ENCODE assay signal across 8 cellular contexts in genomic region chr4:103098746-103099421, GRCh38. TPM values are rescaled to one million over a fixed set of nuclear protein-coding genes. Genes with fewer than 3 reads are reported as not detected.
A peak's percentile ranks its signal among the peaks of the same experiment; 100 is the strongest.
DNase-seq lines count a peak whose midpoint lies in the region; ATAC-seq and TF ChIP-seq lines count a peak whose summit lies in the region.

No MANE protein-coding gene starts in this region.

- TF ChIP-seq CTCF in neural progenitor cell (IDR thresholded peaks at IDR 0.05), result no peak

- H3K27ac Mint-ChIP-seq in neural progenitor cell, result peak overlapping the region; percentile 89

- H3K27ac ChIP-seq in BLaER1 (peak overlapping the region; percentile 77), SJCRH30 (peak overlapping the region; percentile 77), neural progenitor cell (no peak overlapping the region)

- peaks cover 5% of the 10 kb centered on the region for H3F3A ChIP-seq in neural progenitor cell (ENCODE audit: low read depth)

- H4K20me1 ChIP-seq in BLaER1 (no peaks in the 10 kb centered on the region), neural progenitor cell (ENCODE audit: low read depth) (no peaks in the 10 kb centered on the region)

- peak overlapping the region; percentile 93 for H3K4me2 ChIP-seq in BLaER1
- peak overlapping the region; percentile 87 for H3K4me2 ChIP-seq in neural progenitor cell

- no peak for ATAC-seq in HG03521 (IDR thresholded peaks at IDR 0.05; ENCODE audit: unreplicated experiment)

- H3K36me3 ChIP-seq in BLaER1 (no peaks in the 10 kb centered on the region), SJCRH30 (no peaks in the 10 kb centered on the region), neural progenitor cell (no peaks in the 10 kb centered on the region)

- DNase-seq in SJCRH30 (peak in 1 of 2 experiments; percentile 37), fibroblast of peridontal ligament (ENCODE audit: extremely low read depth) (peak; percentile 58), neural progenitor cell (ENCODE audit: low spot score) (no peak), NCI-H1436 (lab: John Stamatoyannopoulos, UW) (no peak), Ammon's horn (ENCODE audit: low spot score) (no peak)
- DNase-seq in stimulated activated CD4-positive, alpha-beta T cell treated with anti-CD3 and anti-CD28 coated beads, Interleukin-4, amount 100 ng/mL, for 24 hours, result no peak

- H3K27me3 ChIP-seq in BLaER1, result no peaks in the 10 kb centered on the region
- H3K27me3 ChIP-seq in SJCRH30, result no peaks in the 10 kb centered on the region
- no peaks in the 10 kb centered on the region for H3K27me3 ChIP-seq in neural progenitor cell

- H3K4me1 ChIP-seq in BLaER1 (peaks cover 16% of the 10 kb centered on the region), SJCRH30 (peaks cover 10% of the 10 kb centered on the region), neural progenitor cell (peaks cover 14% of the 10 kb centered on the region)

- H3K4me1 Mint-ChIP-seq in neural progenitor cell, result peaks cover 24% of the 10 kb centered on the region

- no peaks in the 10 kb centered on the region for H3K79me2 ChIP-seq in neural progenitor cell (ENCODE audit: low read depth)

- peak overlapping the region; percentile 81 for H3K9ac ChIP-seq in BLaER1
- peak overlapping the region; percentile 54 for H3K9ac ChIP-seq in neural progenitor cell

- peak overlapping the region; percentile 68 for H3K4me3 ChIP-seq in BLaER1
- H3K4me3 ChIP-seq in SJCRH30, result peak overlapping the region; percentile 70
- H3K4me3 ChIP-seq in neural progenitor cell, result peak overlapping the region; percentile 77

- H3K36me3 Mint-ChIP-seq in neural progenitor cell, result peaks cover 5% of the 10 kb centered on the region

- H3K9me3 Mint-ChIP-seq in neural progenitor cell, result no peaks in the 10 kb centered on the region

- H3K4me3 Mint-ChIP-seq in neural progenitor cell, result peak overlapping the region; percentile 92

- H3K27me3 Mint-ChIP-seq in neural progenitor cell (ENCODE audit: insufficient read depth, low read depth), result peaks cover 4% of the 10 kb centered on the region

- H3K9me3 ChIP-seq in BLaER1 (no peaks in the 10 kb centered on the region), SJCRH30 (replicated peaks) (no peaks in the 10 kb centered on the region), neural progenitor cell (ENCODE audit: low read depth) (no peaks in the 10 kb centered on the region)

- peak overlapping the region; percentile 92 for H2AFZ ChIP-seq in neural progenitor cell (replicated peaks)

RNA-seq across cellular contexts. Expression of gene BDH2, which starts 0.8 kb away (rescaled TPM):
- total RNA-seq in SJCRH30 (2014; rRNA removed; shearing (Covaris generic)), result 98.9 and 109 TPM in 2 replicates
- 80.5 and 95.3 TPM in 2 replicates for total RNA-seq in neural progenitor cell (ENCODE audit: low replicate concordance)

RNA-seq across cellular contexts. Expression of gene SLC9B2, which starts 22.3 kb away (rescaled TPM):
- 16.8 and 20.6 TPM in 2 replicates for total RNA-seq in SJCRH30 (2014; rRNA removed; shearing (Covaris generic))
- 9.7 and 14.6 TPM in 2 replicates for total RNA-seq in neural progenitor cell (ENCODE audit: low replicate concordance)
